ENCODE assay signal across 1 cellular context in genomic region chr5:141951341-141951781, GRCh38.
TF ChIP-seq lines count a peak whose summit lies in the region.

No MANE protein-coding gene starts in this region.

TF ChIP-seq in SK-N-SH treated with all-trans-retinoic acid at 6 μM for 48 hours, 23 proteins besides CTCF, POLR2A, EP300 and RAD21 (continued from another document):
- no peak for TF ChIP-seq PPARA (CRISPR knock-in tag; IDR thresholded peaks at IDR 0.05; ENCODE audit: borderline replicate concordance)
- TF ChIP-seq ESRRG (CRISPR knock-in tag; IDR thresholded peaks at IDR 0.05) = no peak
- no peak for TF ChIP-seq CSDC2 (CRISPR knock-in tag; IDR thresholded peaks at IDR 0.05)
